ENCODE assay signal across 2 cellular contexts in the genomic region with DNA sequence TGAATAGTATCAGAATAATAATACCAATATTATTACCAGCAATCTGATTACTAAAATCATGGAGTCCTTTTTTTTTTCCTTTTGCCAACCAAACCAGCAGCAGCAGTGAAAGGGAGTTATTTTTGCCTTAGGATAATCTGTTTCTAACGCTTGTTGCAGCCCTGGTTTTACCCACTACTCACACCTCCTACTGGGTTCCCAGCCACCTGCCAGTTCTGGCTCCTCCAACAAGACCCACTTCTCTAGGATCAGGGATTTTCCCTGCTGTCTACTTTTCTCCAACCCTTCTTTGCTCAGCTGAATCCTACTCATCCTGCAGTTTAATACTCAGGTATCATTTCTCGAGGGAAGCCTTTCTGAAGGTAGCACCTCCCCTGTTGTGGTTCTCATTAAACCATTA.
TF ChIP-seq lines count a peak whose summit lies in the region.

No MANE protein-coding gene starts in this region.

TF ChIP-seq in A549, 52 proteins besides CTCF, POLR2A, EP300 and RAD21:
- TF ChIP-seq, protein P1, sequence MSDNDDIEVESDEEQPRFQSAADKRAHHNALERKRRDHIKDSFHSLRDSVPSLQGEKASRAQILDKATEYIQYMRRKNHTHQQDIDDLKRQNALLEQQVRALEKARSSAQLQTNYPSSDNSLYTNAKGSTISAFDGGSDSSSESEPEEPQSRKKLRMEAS (IDR thresholded peaks at IDR 0.05) = no peak
- no peak for TF ChIP-seq NFE2L2 (conservative IDR thresholded peaks at IDR 0.05; ENCODE audit: low read length)
- no peak for TF ChIP-seq CBX8 (IDR thresholded peaks at IDR 0.05)
- no peak for TF ChIP-seq HEYL (CRISPR knock-in tag; IDR thresholded peaks at IDR 0.05)
- TF ChIP-seq TFCP2L1 (CRISPR knock-in tag; IDR thresholded peaks at IDR 0.05) = no peak
- TF ChIP-seq CHD4 (IDR thresholded peaks at IDR 0.05; ENCODE audit: borderline replicate concordance) = no peak
- TF ChIP-seq, protein P2, sequence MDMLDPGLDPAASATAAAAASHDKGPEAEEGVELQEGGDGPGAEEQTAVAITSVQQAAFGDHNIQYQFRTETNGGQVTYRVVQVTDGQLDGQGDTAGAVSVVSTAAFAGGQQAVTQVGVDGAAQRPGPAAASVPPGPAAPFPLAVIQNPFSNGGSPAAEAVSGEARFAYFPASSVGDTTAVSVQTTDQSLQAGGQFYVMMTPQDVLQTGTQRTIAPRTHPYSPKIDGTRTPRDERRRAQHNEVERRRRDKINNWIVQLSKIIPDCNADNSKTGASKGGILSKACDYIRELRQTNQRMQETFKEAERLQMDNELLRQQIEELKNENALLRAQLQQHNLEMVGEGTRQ (IDR thresholded peaks at IDR 0.05) = no peak
- no peak for TF ChIP-seq NPAS2 (CRISPR knock-in tag; IDR thresholded peaks at IDR 0.05; ENCODE audit: borderline replicate concordance)
- TF ChIP-seq, protein P3, sequence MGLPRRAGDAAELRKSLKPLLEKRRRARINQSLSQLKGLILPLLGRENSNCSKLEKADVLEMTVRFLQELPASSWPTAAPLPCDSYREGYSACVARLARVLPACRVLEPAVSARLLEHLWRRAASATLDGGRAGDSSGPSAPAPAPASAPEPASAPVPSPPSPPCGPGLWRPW (IDR thresholded peaks at IDR 0.05) = no peak
- TF ChIP-seq, protein P4, sequence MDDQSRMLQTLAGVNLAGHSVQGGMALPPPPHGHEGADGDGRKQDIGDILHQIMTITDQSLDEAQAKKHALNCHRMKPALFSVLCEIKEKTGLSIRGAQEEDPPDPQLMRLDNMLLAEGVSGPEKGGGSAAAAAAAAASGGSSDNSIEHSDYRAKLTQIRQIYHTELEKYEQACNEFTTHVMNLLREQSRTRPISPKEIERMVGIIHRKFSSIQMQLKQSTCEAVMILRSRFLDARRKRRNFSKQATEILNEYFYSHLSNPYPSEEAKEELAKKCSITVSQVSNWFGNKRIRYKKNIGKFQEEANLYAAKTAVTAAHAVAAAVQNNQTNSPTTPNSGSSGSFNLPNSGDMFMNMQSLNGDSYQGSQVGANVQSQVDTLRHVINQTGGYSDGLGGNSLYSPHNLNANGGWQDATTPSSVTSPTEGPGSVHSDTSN (IDR thresholded peaks at IDR 0.05) = no peak

TF ChIP-seq in IMR-90, 13 proteins besides CTCF, POLR2A, EP300 and RAD21:
- TF ChIP-seq RCOR1 (IDR thresholded peaks at IDR 0.05; ENCODE audit: insufficient replicate concordance, low read length) (no peak), NFE2L2 (IDR thresholded peaks at IDR 0.05; ENCODE audit: low read depth, low read length) (no peak), MAFK (IDR thresholded peaks at IDR 0.05; ENCODE audit: low read depth, low read length) (no peak), FOS (IDR thresholded peaks at IDR 0.05; ENCODE audit: low read depth, low read length) (no peak), MXI1 (IDR thresholded peaks at IDR 0.05; ENCODE audit: borderline replicate concordance, low read depth, low read length) (no peak), BHLHE40 (IDR thresholded peaks at IDR 0.05; ENCODE audit: low read depth, low read length) (no peak), MAZ (IDR thresholded peaks at IDR 0.05; ENCODE audit: borderline replicate concordance, low read depth, low read length) (no peak), CHD1 (IDR thresholded peaks at IDR 0.05; ENCODE audit: low read depth, low read length) (no peak), SMC3 (IDR thresholded peaks at IDR 0.05; ENCODE audit: low read depth, low read length) (no peak), RFX5 (IDR thresholded peaks at IDR 0.05; ENCODE audit: low read depth, low read length) (no peak), CEBPB (IDR thresholded peaks at IDR 0.05; ENCODE audit: low read depth, low read length) (no peak)
- TF ChIP-seq, protein P2 (IDR thresholded peaks at IDR 0.05; ENCODE audit: low read depth, low read length) = no peak
- TF ChIP-seq, protein P5, sequence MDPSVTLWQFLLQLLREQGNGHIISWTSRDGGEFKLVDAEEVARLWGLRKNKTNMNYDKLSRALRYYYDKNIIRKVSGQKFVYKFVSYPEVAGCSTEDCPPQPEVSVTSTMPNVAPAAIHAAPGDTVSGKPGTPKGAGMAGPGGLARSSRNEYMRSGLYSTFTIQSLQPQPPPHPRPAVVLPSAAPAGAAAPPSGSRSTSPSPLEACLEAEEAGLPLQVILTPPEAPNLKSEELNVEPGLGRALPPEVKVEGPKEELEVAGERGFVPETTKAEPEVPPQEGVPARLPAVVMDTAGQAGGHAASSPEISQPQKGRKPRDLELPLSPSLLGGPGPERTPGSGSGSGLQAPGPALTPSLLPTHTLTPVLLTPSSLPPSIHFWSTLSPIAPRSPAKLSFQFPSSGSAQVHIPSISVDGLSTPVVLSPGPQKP (IDR thresholded peaks at IDR 0.05; ENCODE audit: borderline replicate concordance, low read depth, low read length) = no peak
TF ChIP-seq in IMR-90: peak in this region for 0.
